1 cellular context compared by ENCODE assay signal in genomic region chr6:134347916-134348805, GRCh38.
TF ChIP-seq lines count a peak whose summit lies in the region.

No MANE protein-coding gene starts in this region.

TF ChIP-seq in HEK293, 187 proteins besides CTCF, POLR2A, EP300 and RAD21 (continued from another document):
- TF ChIP-seq TSHZ1 (tag by site-specific recombination; IDR thresholded peaks at IDR 0.05; ENCODE audit: borderline replicate concordance) (no peak; the same call in 1 of the 2 replicates), ZNF449 (tag by site-specific recombination; IDR thresholded peaks at IDR 0.05) (no peak), PRDM2 (tag by site-specific recombination; IDR thresholded peaks at IDR 0.05; ENCODE audit: borderline replicate concordance) (no peak), PRDM4 (tag by site-specific recombination; IDR thresholded peaks at IDR 0.05) (no peak), GLI2 (tag by site-specific recombination; IDR thresholded peaks at IDR 0.05; ENCODE audit: borderline replicate concordance, low read depth) (no peak), ZSCAN4 (tag by site-specific recombination; IDR thresholded peaks at IDR 0.05) (no peak), REPIN1 (tag by site-specific recombination; IDR thresholded peaks at IDR 0.05; ENCODE audit: low read depth) (no peak), SALL2 (tag by site-specific recombination; IDR thresholded peaks at IDR 0.05; ENCODE audit: borderline replicate concordance) (no peak), SETDB1 (IDR thresholded peaks at IDR 0.05; ENCODE audit: insufficient read length, low read length) (no peak), ZNF488 (tag by site-specific recombination; IDR thresholded peaks at IDR 0.05) (no peak), PRDM1 (tag by site-specific recombination; IDR thresholded peaks at IDR 0.05) (peak; percentile 58), ZNF626 (tag by site-specific recombination; IDR thresholded peaks at IDR 0.05) (no peak)
